Comparison of ENCODE assay signal across 16 cellular contexts in genomic region chr5:40675396-40676133, GRCh38.
DNase-seq lines count a peak whose midpoint lies in the region; ATAC-seq, FAIRE-seq and TF ChIP-seq lines count a peak whose summit lies in the region.
"Had no signal": no experiment of that assay in that cellular context is flagged by ENCODE, and none has a peak within 500 bp of the region (broad histone marks: within the 10 kb centered on the region; RNA-seq: fewer than 3 reads in every experiment).

No MANE protein-coding gene starts in this region.

- no peaks in the 10 kb centered on the region for H3K9me3 ChIP-seq in RWPE2 (ENCODE audit: severe bottlenecking)
- H3K9me3 ChIP-seq: stomach had no signal

- no peaks in the 10 kb centered on the region for H3K27me3 Mint-ChIP-seq in activated naive CD8-positive, alpha-beta T cell treated with anti-CD3 and anti-CD28 coated beads, Interleukin-2, amount 50 U/mL, for 24 hours
- H3K27me3 Mint-ChIP-seq: B cell, memory B cell had no signal

- no peak overlapping the region for H3K4me3 ChIP-seq in RWPE2 (ENCODE audit: severe bottlenecking)
- H3K4me3 ChIP-seq: dorsolateral prefrontal cortex, stomach had no signal

- ATAC-seq in RWPE2 (ENCODE audit: low read depth), result no peak
- peak; percentile 34 for ATAC-seq in activated naive CD8-positive, alpha-beta T cell treated with anti-CD3 and anti-CD28 coated beads, Interleukin-2, amount 50 U/mL, for 24 hours

- no peaks in the 10 kb centered on the region for H3K36me3 ChIP-seq in RWPE2 (ENCODE audit: low read depth)
- H3K36me3 ChIP-seq: stomach had no signal

- H3K27me3 ChIP-seq in RWPE2 (ENCODE audit: insufficient read depth, poor library complexity, severe bottlenecking), result no peaks in the 10 kb centered on the region
- H3K27me3 ChIP-seq: stomach had no signal

- H3K36me3 Mint-ChIP-seq in activated naive CD8-positive, alpha-beta T cell treated with anti-CD3 and anti-CD28 coated beads, Interleukin-2, amount 50 U/mL, for 24 hours (ENCODE audit: low read depth), result peaks cover 3% of the 10 kb centered on the region
- H3K36me3 Mint-ChIP-seq: memory B cell had no signal

- peak; percentile 45 for DNase-seq in stimulated activated CD4-positive, alpha-beta T cell treated with anti-CD3 and anti-CD28 coated beads, Interleukin-4, amount 100 ng/mL, for 24 hours
- no peak for DNase-seq in stimulated activated CD4-positive, alpha-beta T cell treated with anti-CD3 and anti-CD28 coated beads, Interleukin-2, amount 100 ng/mL, for 48 hours
- DNase-seq in RWPE2 (ENCODE audit: low spot score) (no peak), SIG-M5 (lab: John Stamatoyannopoulos, UW) (no peak), GM13977 (ENCODE audit: low spot score) (no peak), H54 (ENCODE audit: insufficient read length, low spot score) (no peak), NCI-H2196 treated with DMSO at 0.1 percent for 48 hours (lab: John Stamatoyannopoulos, UW; ENCODE audit: unreplicated experiment) (no peak)
- no peak for DNase-seq in activated naive CD8-positive, alpha-beta T cell treated with anti-CD3 and anti-CD28 coated beads, Interleukin-2, amount 50 U/mL, for 24 hours
- DNase-seq: dorsolateral prefrontal cortex, NCI-H2171, OCI-M1, posterior cingulate gyrus, stomach had no signal

- no peaks in the 10 kb centered on the region for H3K9me3 Mint-ChIP-seq in activated naive CD8-positive, alpha-beta T cell treated with anti-CD3 and anti-CD28 coated beads, Interleukin-2, amount 50 U/mL, for 24 hours
- H3K9me3 Mint-ChIP-seq: memory B cell had no signal

- FAIRE-seq in H54 (lab: Jason Lieb, UNC), result no peak
- FAIRE-seq: H1 had no signal

- peak overlapping the region; percentile 16 for H3K4me3 Mint-ChIP-seq in activated naive CD8-positive, alpha-beta T cell treated with anti-CD3 and anti-CD28 coated beads, Interleukin-2, amount 50 U/mL, for 24 hours
- H3K4me3 Mint-ChIP-seq: B cell, memory B cell had no signal

- H3K4me1 Mint-ChIP-seq in activated naive CD8-positive, alpha-beta T cell treated with anti-CD3 and anti-CD28 coated beads, Interleukin-2, amount 50 U/mL, for 24 hours, result peaks cover 74% of the 10 kb centered on the region

- no peak for TF ChIP-seq POLR2A in H54 (IDR thresholded peaks at IDR 0.05; ENCODE audit: low read depth, low read length)

- TF ChIP-seq CTCF in RWPE2 (IDR thresholded peaks at IDR 0.05; ENCODE audit: poor library complexity, severe bottlenecking) (no peak), GM13977 (IDR thresholded peaks at IDR 0.05; ENCODE audit: extremely low read depth, insufficient read depth, missing control alignments) (no peak)

- peaks cover 28% of the 10 kb centered on the region for H3K4me1 ChIP-seq in RWPE2 (ENCODE audit: insufficient read depth, poor library complexity, severe bottlenecking)

- in situ Hi-C loops in GM13977 (cut with MboI; ENCODE audit: low pct_unique_long_range_greater_than_20kb, low sequenced_read_pairs, unreplicated experiment), result loop anchor here (25.0 kb wide), 1 partner anchor 963 kb away; no protein-coding TSS in a partner anchor

- peak overlapping the region; percentile 94 for H3K27ac ChIP-seq in RWPE2 (ENCODE audit: poor library complexity, severe bottlenecking)
- H3K27ac ChIP-seq: dorsolateral prefrontal cortex had no signal

- H3K27ac Mint-ChIP-seq in activated naive CD8-positive, alpha-beta T cell treated with anti-CD3 and anti-CD28 coated beads, Interleukin-2, amount 50 U/mL, for 24 hours, result peak overlapping the region; percentile 83
- H3K27ac Mint-ChIP-seq: memory B cell had no signal
